In the genomic region with DNA sequence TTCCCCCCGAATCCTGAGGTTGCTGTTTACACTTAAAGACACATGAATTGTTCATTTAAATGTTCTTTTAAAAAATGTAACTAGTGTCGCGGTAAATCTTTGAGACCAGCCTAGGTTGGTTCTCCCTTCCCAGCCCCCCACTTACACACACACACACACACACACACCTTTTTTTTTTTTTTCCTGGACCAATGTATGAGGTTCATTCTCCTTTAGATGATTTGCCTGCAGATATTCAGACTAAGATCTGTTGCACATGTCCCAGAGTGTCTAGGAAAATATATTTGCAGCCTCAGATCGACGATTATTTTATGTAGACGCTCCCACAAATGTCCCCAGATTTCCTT, we compare ENCODE assay signal across 36 cellular contexts. TPM values are rescaled to one million over a fixed set of nuclear protein-coding genes. Genes with fewer than 3 reads are reported as not detected.
DNase-seq lines count a peak whose midpoint lies in the region; FAIRE-seq and TF ChIP-seq lines count a peak whose summit lies in the region.
"Had no signal": no experiment of that assay in that cellular context is flagged by ENCODE, and none has a peak within 500 bp of the region (broad histone marks: within the 10 kb centered on the region; RNA-seq: fewer than 3 reads in every experiment).

No MANE protein-coding gene starts in this region.

- POLR2A ChIA-PET in H1 (lab: Charles Lee; ENCODE audit: partially characterized antibody) (no interaction called here), Caco-2 (lab: Charles Lee) (no interaction called here)

- H4K8ac ChIP-seq in H1 (ENCODE audit: extremely low read depth, insufficient read depth, low read length) (no peak overlapping the region), mesendoderm (ENCODE audit: low read depth, low read length) (no peak overlapping the region)

- peaks cover 2 to 30% (median 22%) of the 10 kb centered on the region in 4 experiments for H3K27me3 ChIP-seq in H1 (replicated peaks in 1 of 4; ENCODE audit: control insufficient read depth in 3 of 4, extremely low read depth in 1 of 4, insufficient read depth in 3 of 4, low read length in 3 of 4)
- peaks cover 6% of the 10 kb centered on the region for H3K27me3 ChIP-seq in mesendoderm (ENCODE audit: insufficient read depth, low read length, poor library complexity)
- peaks cover 86% of the 10 kb centered on the region for H3K27me3 ChIP-seq in smooth muscle cell (ENCODE audit: low read depth)
- H3K27me3 ChIP-seq in Caco-2 (replicated peaks; ENCODE audit: control insufficient read depth, insufficient read depth, low read length) = no peaks in the 10 kb centered on the region
- H3K27me3 ChIP-seq: MG63 had no signal

- H3K4me3 ChIP-seq in H1 (ENCODE audit: extremely low read depth in 1 of 4, insufficient read depth in 2 of 4, low read depth in 3 of 4, low read length in 4 of 4) = peak overlapping the region; percentile 42 to 74 (median 48); a peak in 7 of 8 replicates
- no peak overlapping the region for H3K4me3 ChIP-seq in mesendoderm (ENCODE audit: low read length)
- peak overlapping the region; percentile 19 for H3K4me3 ChIP-seq in smooth muscle cell
- H3K4me3 ChIP-seq in Caco-2 (ENCODE audit: low read depth, low read length) = no peak overlapping the region
- H3K4me3 ChIP-seq: adrenal gland, body of pancreas, gastroesophageal sphincter, MG63, PC-9, spleen, thoracic aorta, uterus had no signal

- peaks cover 16% of the 10 kb centered on the region for H3K23me2 ChIP-seq in H1 (ENCODE audit: low read depth, low read length)

- H3K4me3 Mint-ChIP-seq in Caco-2 (ENCODE audit: unreplicated experiment) = no peak overlapping the region
- H3K4me3 Mint-ChIP-seq: activated naive CD4-positive, alpha-beta T cell treated with anti-CD3 and anti-CD28 coated beads, Interleukin-2, amount 10 ng/mL, durations not matched to agents 7 days and 5 days; activated T-helper 17 cell treated with anti-CD3 and anti-CD28 coated beads, Interleukin-2, amount 50 U/mL, for 72 hours; HFFc6; mesothelial cell of epicardium; naive B cell; stimulated activated naive CD8-positive, alpha-beta T cell treated with anti-CD3 and anti-CD28 coated beads, Interleukin-15, amount 100 ng/mL, for 72 hours had no signal

- intact Hi-C loops in Caco-2 (cut with micrococcal nuclease; ENCODE audit: unreplicated experiment) = no loop called here

- 9% methylated on average over 6 of the region's 6 CpGs; no CpG with 5 or more reads in 1 of the 2 experiments for WGBS in H1 (ENCODE audit: extremely low coverage in 1 of 2, insufficient coverage in 1 of 2, insufficient read length in 1 of 2, insufficient replicate concordance in 2 of 2, low coverage in 1 of 2, low lambda C conversion rate in 2 of 2, missing lambda C conversion rate in 1 of 2), 2 experiments
- no CpG with 5 or more reads among the region's 6 CpGs for WGBS in mesendoderm (ENCODE audit: extremely low coverage, insufficient coverage, low lambda C conversion rate)
- WGBS in smooth muscle cell (ENCODE audit: low lambda C conversion rate) = 19% methylated on average over 6 of the region's 6 CpGs

- CTCF ChIA-PET in H1 (lab: Charles Lee; ENCODE audit: partially characterized antibody) (no interaction called here), Caco-2 (lab: Charles Lee) (no interaction called here)

- no TSS peak for BruUV-seq in Caco-2 (replicated peaks; lab: Mats Ljungman, UMichigan)

- H4K91ac ChIP-seq in H1 (replicated peaks; ENCODE audit: insufficient read length, low read length) = no peak overlapping the region

- H2BK12ac ChIP-seq in H1 (ENCODE audit: low read depth, low read length) = no peak overlapping the region

- H3K56ac ChIP-seq in H1 (replicated peaks; ENCODE audit: insufficient read length, low read depth, low read length) (no peak overlapping the region), mesendoderm (ENCODE audit: low read length) (no peak overlapping the region)

- H3K4me2 ChIP-seq in H1 (ENCODE audit: insufficient read depth in 1 of 2, low read depth in 2 of 2, low read length in 2 of 2) (peak overlapping the region; percentile 89 to 90), mesendoderm (ENCODE audit: low read length) (peak overlapping the region; percentile 58), smooth muscle cell (peak overlapping the region; percentile 53)
- H3K4me2 ChIP-seq: PC-9 had no signal

- H3K9me3 Mint-ChIP-seq in Caco-2 (ENCODE audit: unreplicated experiment) = no peaks in the 10 kb centered on the region
- H3K9me3 Mint-ChIP-seq: activated naive CD4-positive, alpha-beta T cell treated with anti-CD3 and anti-CD28 coated beads, Interleukin-2, amount 10 ng/mL, durations not matched to agents 7 days and 5 days; HFFc6; mesothelial cell of epicardium had no signal

- H3K23ac ChIP-seq in H1 (ENCODE audit: insufficient read length) (no peak overlapping the region), mesendoderm (ENCODE audit: low read length) (no peak overlapping the region)

- H3K18ac ChIP-seq in H1 (ENCODE audit: extremely low read depth, low read length) (no peak overlapping the region), mesendoderm (ENCODE audit: low read length) (no peak overlapping the region)

- H3K27ac ChIP-seq in H1 (ENCODE audit: low read depth, low read length) (no peak overlapping the region), mesendoderm (ENCODE audit: low read depth, low read length) (no peak overlapping the region), smooth muscle cell (ENCODE audit: low read depth) (no peak overlapping the region)
- H3K27ac ChIP-seq: adrenal gland, body of pancreas, C4-2B, gastroesophageal sphincter, PC-9, spleen, thoracic aorta, uterus had no signal

- H2BK120ac ChIP-seq in H1 (replicated peaks; ENCODE audit: low read depth, low read length) (no peak overlapping the region), mesendoderm (ENCODE audit: low read depth, low read length) (no peak overlapping the region)

- no peaks in the 10 kb centered on the region for H3K36me3 Mint-ChIP-seq in Caco-2 (ENCODE audit: insufficient read depth, unreplicated experiment)
- H3K36me3 Mint-ChIP-seq: activated naive CD4-positive, alpha-beta T cell treated with anti-CD3 and anti-CD28 coated beads, Interleukin-2, amount 10 ng/mL, durations not matched to agents 7 days and 5 days; mesothelial cell of epicardium; naive B cell had no signal

- H2AFZ ChIP-seq in H1 (ENCODE audit: low read length) (no peak overlapping the region), smooth muscle cell (ENCODE audit: low read depth) (no peak overlapping the region)
- H2AFZ ChIP-seq: PC-9 had no signal

- no peak for TF ChIP-seq POLR2A in H1 (IDR thresholded peaks at IDR 0.05; ENCODE audit: control extremely low read depth in 1 of 2, low read depth in 2 of 2, low read length in 2 of 2)

- peaks cover 5% of the 10 kb centered on the region for H3K27me3 Mint-ChIP-seq in Caco-2 (ENCODE audit: insufficient read depth, unreplicated experiment)

- no peak overlapping the region for H2BK5ac ChIP-seq in H1 (ENCODE audit: low read depth, low read length)
- no peak overlapping the region for H2BK5ac ChIP-seq in mesendoderm (ENCODE audit: low read length)

- H4K20me1 ChIP-seq in H1 (replicated peaks in 1 of 2; ENCODE audit: control insufficient read depth in 1 of 2, insufficient read depth in 2 of 2, low read length in 2 of 2) (peaks cover 0 to 1% of the 10 kb centered on the region in 2 experiments), smooth muscle cell (ENCODE audit: low read depth) (no peaks in the 10 kb centered on the region)

- H2AK5ac ChIP-seq in H1 (ENCODE audit: low read depth, low read length) (no peak overlapping the region), mesendoderm (ENCODE audit: low read length) (no peak overlapping the region)

- H4K5ac ChIP-seq in H1 (ENCODE audit: insufficient read length, low read depth, low read length) = no peak overlapping the region
- no peak overlapping the region for H4K5ac ChIP-seq in mesendoderm (ENCODE audit: low read length)

- no peak overlapping the region for H3K9ac ChIP-seq in H1 (replicated peaks in 1 of 4; ENCODE audit: extremely low read depth in 1 of 4, low read depth in 3 of 4, low read length in 3 of 4)
- H3K9ac ChIP-seq in mesendoderm (ENCODE audit: low read length) = no peak overlapping the region
- H3K9ac ChIP-seq in smooth muscle cell (ENCODE audit: low read depth) = no peak overlapping the region

- TF ChIP-seq EP300 in H1 (IDR thresholded peaks at IDR 0.05; ENCODE audit: borderline replicate concordance in 1 of 2, low read depth in 2 of 2, low read length in 2 of 2) = no peak

- H3K36me3 ChIP-seq in H1 (ENCODE audit: control insufficient read depth in 2 of 4, insufficient read depth in 4 of 4, low read length in 3 of 4) (no peaks in the 10 kb centered on the region), mesendoderm (ENCODE audit: control insufficient read depth, insufficient read depth, low read length) (no peaks in the 10 kb centered on the region), smooth muscle cell (ENCODE audit: low read depth) (no peaks in the 10 kb centered on the region), Caco-2 (ENCODE audit: control insufficient read depth, insufficient read depth, low read length) (no peaks in the 10 kb centered on the region)
- H3K36me3 ChIP-seq: adrenal gland, gastroesophageal sphincter, MG63, spleen, thoracic aorta, uterus had no signal

- no peak for FAIRE-seq in H1 (lab: Jason Lieb, UNC)
- FAIRE-seq: kidney had no signal

- no peak overlapping the region for H2BK15ac ChIP-seq in H1 (ENCODE audit: low read length)
- no peak overlapping the region for H2BK15ac ChIP-seq in mesendoderm (replicated peaks; ENCODE audit: low read depth)

- H3K9me3 ChIP-seq in H1 (ENCODE audit: insufficient read depth in 2 of 2, low read depth in 1 of 2, low read length in 1 of 2) (no peaks in the 10 kb centered on the region), smooth muscle cell (replicated peaks; ENCODE audit: low read depth) (no peaks in the 10 kb centered on the region), Caco-2 (no peaks in the 10 kb centered on the region)
- H3K9me3 ChIP-seq: adrenal gland, body of pancreas, gastroesophageal sphincter, MG63, thoracic aorta, uterus had no signal

- DNase-seq in NCI-H1694 treated with DMSO at 0.1 percent for 48 hours (lab: John Stamatoyannopoulos, UW) (peak; percentile 23), NCI-H1694 (lab: John Stamatoyannopoulos, UW) (no peak), H1 (ENCODE audit: low read depth in 1 of 2, low spot score in 2 of 2) (no peak), mesendoderm (no peak), smooth muscle cell (lab: John Stamatoyannopoulos, UW; ENCODE audit: unreplicated experiment) (no peak), Caco-2 (no peak), globus pallidus (ENCODE audit: low spot score) (no peak), NCI-H2029 treated with DMSO at 0.1 percent for 48 hours (lab: John Stamatoyannopoulos, UW) (no peak)
- DNase-seq: 8988T; activated CD4-positive, alpha-beta T cell treated with anti-CD3 and anti-CD28 coated beads for 48 hours; activated naive CD4-positive, alpha-beta T cell treated with anti-CD3 and anti-CD28 coated beads, Interleukin-2, amount 10 ng/mL, durations not matched to agents 7 days and 5 days; adrenal gland; body of pancreas; COR-L47; DMS79; GF-D8; HFFc6; hypothalamus; kidney; left ventricle myocardium superior; MG63; naive B cell; NCI-H1105; NCI-H2029; NK-92 treated with Interleukin-12 subunit alpha and Interleukin-12 subunit beta, amount 100 ng/mL, for 24 hours; PC-9; spleen; stimulated activated CD8-positive, alpha-beta memory T cell treated with anti-CD3 and anti-CD28 coated beads, Interleukin-4, amount 100 ng/mL, for 48 hours; stimulated activated naive CD8-positive, alpha-beta T cell treated with anti-CD3 and anti-CD28 coated beads, Interleukin-15, amount 100 ng/mL, for 72 hours; uterus had no signal

- no peak overlapping the region for H3K27ac Mint-ChIP-seq in Caco-2 (ENCODE audit: unreplicated experiment)
- H3K27ac Mint-ChIP-seq: activated naive CD4-positive, alpha-beta T cell treated with anti-CD3 and anti-CD28 coated beads, Interleukin-2, amount 10 ng/mL, durations not matched to agents 7 days and 5 days; activated T-helper 17 cell treated with anti-CD3 and anti-CD28 coated beads, Interleukin-2, amount 50 U/mL, for 72 hours; HFFc6; mesothelial cell of epicardium; naive B cell; stimulated activated naive CD8-positive, alpha-beta T cell treated with anti-CD3 and anti-CD28 coated beads, Interleukin-15, amount 100 ng/mL, for 72 hours had no signal

- TF ChIP-seq RAD21 in H1 (IDR thresholded peaks at IDR 0.05 in 1 of 2, conservative IDR thresholded peaks at IDR 0.05 in 1 of 2; ENCODE audit: low read depth in 2 of 2, low read length in 2 of 2) = no peak

- H3K79me1 ChIP-seq in H1 (ENCODE audit: low read depth, low read length) (no peaks in the 10 kb centered on the region), mesendoderm (ENCODE audit: low read length) (no peaks in the 10 kb centered on the region)

- H3K79me2 ChIP-seq in H1 (ENCODE audit: control insufficient read depth in 1 of 2, insufficient read depth in 2 of 2, low read length in 2 of 2) (peaks cover 0 to under 1% of the 10 kb centered on the region in 2 experiments; a peak in 1 of 4 replicates), mesendoderm (ENCODE audit: control insufficient read depth, insufficient read depth, low read length) (no peaks in the 10 kb centered on the region), smooth muscle cell (ENCODE audit: low read depth) (no peaks in the 10 kb centered on the region)

- H3K4me1 Mint-ChIP-seq in Caco-2 (ENCODE audit: low read depth, unreplicated experiment) = no peaks in the 10 kb centered on the region
- H3K4me1 Mint-ChIP-seq: activated naive CD4-positive, alpha-beta T cell treated with anti-CD3 and anti-CD28 coated beads, Interleukin-2, amount 10 ng/mL, durations not matched to agents 7 days and 5 days; activated T-helper 17 cell treated with anti-CD3 and anti-CD28 coated beads, Interleukin-2, amount 50 U/mL, for 72 hours; stimulated activated naive CD8-positive, alpha-beta T cell treated with anti-CD3 and anti-CD28 coated beads, Interleukin-15, amount 100 ng/mL, for 72 hours had no signal

- H3K14ac ChIP-seq in H1 (ENCODE audit: insufficient read length) = no peak overlapping the region

- no peak overlapping the region for H3K4ac ChIP-seq in H1 (replicated peaks; ENCODE audit: insufficient read length, low read depth, low read length)
- H3K4ac ChIP-seq in mesendoderm (ENCODE audit: low read depth, low read length) = no peak overlapping the region

- H3F3A ChIP-seq in smooth muscle cell (ENCODE audit: low read depth) = no peaks in the 10 kb centered on the region

- H2BK20ac ChIP-seq in H1 (ENCODE audit: low read length) = no peak overlapping the region

- TF ChIP-seq CTCF in H1 (IDR thresholded peaks at IDR 0.05; ENCODE audit: control extremely low read depth in 1 of 3, insufficient read depth in 1 of 3, low read depth in 1 of 3, low read length in 3 of 3) = no peak
- no peak for TF ChIP-seq CTCF in smooth muscle cell (IDR thresholded peaks at IDR 0.05; ENCODE audit: borderline replicate concordance, insufficient read depth, poor library complexity, severe bottlenecking)
- TF ChIP-seq CTCF in Caco-2 (IDR thresholded peaks at IDR 0.05; ENCODE audit: insufficient read depth in 1 of 2, low read depth in 1 of 2, low read length in 1 of 2, severe bottlenecking in 1 of 2, unreplicated experiment in 1 of 2) = no peak

- H3K4me1 ChIP-seq in H1 (replicated peaks in 1 of 4; ENCODE audit: control insufficient read depth in 3 of 4, insufficient read depth in 4 of 4, low read length in 3 of 4) = peaks cover 2 to 5% (median 3%) of the 10 kb centered on the region in 4 experiments; a peak in 4 of 7 replicates
- peaks cover 8% of the 10 kb centered on the region for H3K4me1 ChIP-seq in mesendoderm (ENCODE audit: control insufficient read depth, low read depth, low read length)
- peaks cover 22% of the 10 kb centered on the region for H3K4me1 ChIP-seq in smooth muscle cell (ENCODE audit: low read depth)
- H3K4me1 ChIP-seq in Caco-2 = no peaks in the 10 kb centered on the region
- H3K4me1 ChIP-seq: uterus had no signal

RNA-seq across cellular contexts. Expression of a gene that starts 4.4 kb away (rescaled TPM):
- total RNA-seq in H1 (2021; fragmentation: NEBNext Ultra II Directional; extraction: Animal tissue kit (Norgen Biotek cat#: 25700)) = 20.9 and 21.9 TPM in 2 replicates
- polyA plus RNA-seq in H1 (2011; rRNA removed) (2.4 and 4.9 TPM in 2 replicates), smooth muscle cell (2.3 TPM in 1 of 2 replicates, not detected in the other)
- polyA plus RNA-seq in H1 (2011; cell fraction: cytosol; rRNA removed) = 5.2 TPM
- polyA plus RNA-seq in H1 (2011; cell fraction: nucleus; rRNA removed) = 3.9 TPM
- polyA plus RNA-seq in H1 (2012, experiment 1 of 2) = 5.7 to 12.7 TPM (median 7.2 TPM) in 4 replicates
- polyA plus RNA-seq in H1 (2012, experiment 2 of 2) = 0.77 TPM
- 20.2 TPM for polyA plus RNA-seq in H1 (2013, experiment 1 of 2)
- polyA plus RNA-seq in H1 (2013, experiment 2 of 2) = 19.6 TPM
- polyA minus RNA-seq in H1 (2011; rRNA and poly(A)+ RNA removed) = 24.1 and 41.8 TPM in 2 replicates
- polyA minus RNA-seq in H1 (2011; cell fraction: cytosol; rRNA and poly(A)+ RNA removed) = 8.0 TPM
- polyA minus RNA-seq in H1 (2011; cell fraction: nucleus; rRNA and poly(A)+ RNA removed) = 70.2 TPM
- 5.2 TPM for polyA plus RNA-seq in mesendoderm (2013, experiment 1 of 2)
- polyA plus RNA-seq in mesendoderm (2013, experiment 2 of 2) = 4.8 TPM
- total RNA-seq in smooth muscle cell (3.5 and 5.6 TPM in 2 replicates), Caco-2 (2022) (0.18 and 0.21 TPM in 2 replicates)
- total RNA-seq: activated T-helper 17 cell treated with anti-CD3 and anti-CD28 coated beads, Interleukin-2, amount 50 U/mL, for 72 hours; body of pancreas; HFFc6; left ventricle myocardium superior; PC-9; T-helper 2 cell treated with Interferon-gamma antibody and Interleukin-4, amounts not matched to agents 100 ng/mL and 5 ng/mL, for 36 hours; thoracic aorta had no signal

Comparison
In these comparisons a context has a peak if more than half of its experiments do, and no peak if none do; other contexts are left out.
1. H3K4me3 ChIP-seq: peak in H1 (4 of 4) and smooth muscle cell (single experiment); none in mesendoderm (single experiment) and Caco-2 (single experiment).
2. Peak in every context shown above with its lines, with median percentiles within 50 percentile points of each other: H3K4me2 ChIP-seq.